In the genomic region with DNA sequence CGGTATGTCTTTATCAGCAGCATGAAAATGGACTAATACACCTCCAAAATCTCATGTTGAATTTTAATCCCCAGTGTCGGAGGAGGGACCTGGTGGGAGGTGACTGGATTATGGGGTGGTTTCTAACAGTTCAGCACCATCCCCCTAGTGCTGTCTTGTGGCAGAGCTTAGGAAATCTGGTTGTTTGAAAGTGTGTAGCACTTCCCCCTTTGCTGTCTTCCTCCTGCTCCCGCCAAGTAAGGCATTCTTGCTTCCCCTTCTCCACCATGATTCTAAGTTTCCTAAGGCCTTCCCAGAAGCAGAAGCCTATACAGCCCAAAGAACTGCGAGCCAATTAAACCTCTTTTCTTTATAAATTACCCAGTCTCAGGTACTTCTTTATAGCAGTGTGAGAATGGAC, we compare ENCODE assay signal across 13 cellular contexts. TPM values are rescaled to one million over a fixed set of nuclear protein-coding genes. Genes with fewer than 3 reads are reported as not detected.
DNase-seq lines count a peak whose midpoint lies in the region; ATAC-seq and TF ChIP-seq lines count a peak whose summit lies in the region.
"Had no signal": no experiment of that assay in that cellular context is flagged by ENCODE, and none has a peak within 500 bp of the region (broad histone marks: within the 10 kb centered on the region; RNA-seq: fewer than 3 reads in every experiment).

No MANE protein-coding gene starts in this region.

- DNase-seq in activated CD4-positive, alpha-beta T cell treated with anti-CD3 and anti-CD28 coated beads for 36 hours: no peak
- DNase-seq in activated CD4-positive, alpha-beta T cell treated with anti-CD3 and anti-CD28 coated beads, Interleukin-2, amount 50 U/mL, for 1 hour: no peak
- peak; percentile 52 for DNase-seq in NOMO-1 treated with DMSO at 0.1 percent for 48 hours (lab: John Stamatoyannopoulos, UW; ENCODE audit: unreplicated experiment)
- no peak for DNase-seq in breast epithelium (ENCODE audit: low spot score in 2 of 2)
- DNase-seq in smooth muscle cell (lab: John Stamatoyannopoulos, UW; ENCODE audit: unreplicated experiment): no peak
- no peak for DNase-seq in AG20443 (ENCODE audit: low spot score)
- DNase-seq: 8988T, NCI-H2107 had no signal

- 77% methylated on average over 4 of the region's 4 CpGs for WGBS in smooth muscle cell (ENCODE audit: low lambda C conversion rate)

- peaks cover 77% of the 10 kb centered on the region for H4K20me1 ChIP-seq in smooth muscle cell (ENCODE audit: low read depth)

- no peaks in the 10 kb centered on the region for H3K9me3 Mint-ChIP-seq in activated CD4-positive, alpha-beta T cell treated with anti-CD3 and anti-CD28 coated beads for 36 hours (ENCODE audit: low read depth)

- peak overlapping the region; percentile 40 to 57 for H3K27ac ChIP-seq in breast epithelium
- H3K27ac ChIP-seq in smooth muscle cell (ENCODE audit: low read depth): no peak overlapping the region

- intact Hi-C loops in activated CD4-positive, alpha-beta T cell treated with anti-CD3 and anti-CD28 coated beads for 36 hours (cut with DNase I, micrococcal nuclease): loop anchor here (1.0 to 10.0 kb wide), 7 partner anchors 42 to 1933 kb away; partner anchors contain the start of genes HIPK3 (in 2 of the 2), CAPRIN1 (in 1 of the 2), CSTF3 (in 1 of the 2) and FBXO3 (in 1 of the 2)
- intact Hi-C loops in breast epithelium (cut with DNase I; ENCODE audit: low total_unique reads): no loop called here

- TF ChIP-seq CTCF in breast epithelium (IDR thresholded peaks at IDR 0.05): no peak
- TF ChIP-seq CTCF in smooth muscle cell (IDR thresholded peaks at IDR 0.05; ENCODE audit: borderline replicate concordance, insufficient read depth, poor library complexity, severe bottlenecking): no peak

- no peaks in the 10 kb centered on the region for H3K27me3 ChIP-seq in breast epithelium
- H3K27me3 ChIP-seq in smooth muscle cell (ENCODE audit: low read depth): no peaks in the 10 kb centered on the region

- H3K4me1 Mint-ChIP-seq in activated CD4-positive, alpha-beta T cell treated with anti-CD3 and anti-CD28 coated beads for 36 hours: peaks cover 50% of the 10 kb centered on the region

- H3K4me3 Mint-ChIP-seq in activated CD4-positive, alpha-beta T cell treated with anti-CD3 and anti-CD28 coated beads for 36 hours: peak overlapping the region; percentile 43

- H3F3A ChIP-seq in smooth muscle cell (ENCODE audit: low read depth): no peaks in the 10 kb centered on the region

- no peaks in the 10 kb centered on the region for H3K9me3 ChIP-seq in breast epithelium
- H3K9me3 ChIP-seq in smooth muscle cell (replicated peaks; ENCODE audit: low read depth): no peaks in the 10 kb centered on the region
- H3K9me3 ChIP-seq: mucosa of descending colon had no signal

- peaks cover 3 to 11% of the 10 kb centered on the region in 2 donors for H3K4me1 ChIP-seq in breast epithelium
- peaks cover 14% of the 10 kb centered on the region for H3K4me1 ChIP-seq in smooth muscle cell (ENCODE audit: low read depth)

- H3K36me3 ChIP-seq in breast epithelium: no peaks in the 10 kb centered on the region
- no peaks in the 10 kb centered on the region for H3K36me3 ChIP-seq in smooth muscle cell (ENCODE audit: low read depth)

- peaks cover 32% of the 10 kb centered on the region for H3K36me3 Mint-ChIP-seq in activated CD4-positive, alpha-beta T cell treated with anti-CD3 and anti-CD28 coated beads for 36 hours (ENCODE audit: low read depth)

- H3K27ac Mint-ChIP-seq in activated CD4-positive, alpha-beta T cell treated with anti-CD3 and anti-CD28 coated beads for 36 hours: peak overlapping the region; percentile 81

- peak; percentile 28 for ATAC-seq in activated CD4-positive, alpha-beta T cell treated with anti-CD3 and anti-CD28 coated beads for 36 hours
- no peak for ATAC-seq in HG02678 (IDR thresholded peaks at IDR 0.05; ENCODE audit: unreplicated experiment)
- ATAC-seq in HG02852 (IDR thresholded peaks at IDR 0.05; ENCODE audit: unreplicated experiment): no peak

- TF ChIP-seq POLR2A in breast epithelium (IDR thresholded peaks at IDR 0.05): no peak

- POLR2A ChIA-PET in activated CD4-positive, alpha-beta T cell treated with anti-CD3 and anti-CD28 coated beads for 36 hours (lab: Charles Lee): interaction anchor here (0.6 kb wide), 1 partner anchor 81 kb away, joined by 4 read pairs; no protein-coding TSS in a partner anchor

- CTCF ChIA-PET in activated CD4-positive, alpha-beta T cell treated with anti-CD3 and anti-CD28 coated beads for 36 hours (lab: Charles Lee): interaction anchor here (0.7 kb wide), 1 partner anchor 28 kb away, joined by 3 read pairs; no protein-coding TSS in a partner anchor

- H3K4me2 ChIP-seq in smooth muscle cell: peak overlapping the region; percentile 13

- H3K79me2 ChIP-seq in smooth muscle cell (ENCODE audit: low read depth): peaks cover 88% of the 10 kb centered on the region

- peak overlapping the region in 1 of 3 donors; percentile 93 for H3K4me3 ChIP-seq in breast epithelium
- no peak overlapping the region for H3K4me3 ChIP-seq in smooth muscle cell
- H3K4me3 ChIP-seq: mucosa of descending colon had no signal

- no peak overlapping the region for H3K9ac ChIP-seq in smooth muscle cell (ENCODE audit: low read depth)

- peaks cover 10% of the 10 kb centered on the region for H3K27me3 Mint-ChIP-seq in activated CD4-positive, alpha-beta T cell treated with anti-CD3 and anti-CD28 coated beads for 36 hours

- H2AFZ ChIP-seq in smooth muscle cell (ENCODE audit: low read depth): no peak overlapping the region

RNA-seq across cellular contexts. Expression of gene CD59, which starts 4.0 kb away (rescaled TPM):
- 10 to 100 TPM; 58.2 to 60.0 TPM for total RNA-seq in activated CD4-positive, alpha-beta T cell treated with anti-CD3 and anti-CD28 coated beads for 36 hours
- total RNA-seq in breast epithelium (100 to 1,000 TPM; 296 to 563 (median 375) TPM), smooth muscle cell (504 and 563 TPM in 2 replicates)
- polyA plus RNA-seq in smooth muscle cell: 291 and 418 TPM in 2 replicates

RNA-seq across cellular contexts. Expression of gene C11orf91, which starts 31.6 kb away (rescaled TPM):
- not detected for total RNA-seq in activated CD4-positive, alpha-beta T cell treated with anti-CD3 and anti-CD28 coated beads for 36 hours
- total RNA-seq in breast epithelium (not detected), smooth muscle cell (not detected in 2 replicates)
- polyA plus RNA-seq in smooth muscle cell: 0.57 and 0.91 TPM in 2 replicates
- total RNA-seq: Daoy, temporal lobe had no signal

RNA-seq across cellular contexts. Expression of gene FBXO3, which starts 42.1 kb away (rescaled TPM):
- total RNA-seq in activated CD4-positive, alpha-beta T cell treated with anti-CD3 and anti-CD28 coated beads for 36 hours: 10 to 100 TPM; 11.4 to 12.2 TPM
- total RNA-seq in breast epithelium (10 to 100 TPM; 35.0 to 60.6 (median 46.9) TPM), smooth muscle cell (49.3 and 63.6 TPM in 2 replicates)
- polyA plus RNA-seq in smooth muscle cell: 28.8 and 38.5 TPM in 2 replicates
